Comparison of ENCODE assay signal across 1 cellular context in the genomic region with DNA sequence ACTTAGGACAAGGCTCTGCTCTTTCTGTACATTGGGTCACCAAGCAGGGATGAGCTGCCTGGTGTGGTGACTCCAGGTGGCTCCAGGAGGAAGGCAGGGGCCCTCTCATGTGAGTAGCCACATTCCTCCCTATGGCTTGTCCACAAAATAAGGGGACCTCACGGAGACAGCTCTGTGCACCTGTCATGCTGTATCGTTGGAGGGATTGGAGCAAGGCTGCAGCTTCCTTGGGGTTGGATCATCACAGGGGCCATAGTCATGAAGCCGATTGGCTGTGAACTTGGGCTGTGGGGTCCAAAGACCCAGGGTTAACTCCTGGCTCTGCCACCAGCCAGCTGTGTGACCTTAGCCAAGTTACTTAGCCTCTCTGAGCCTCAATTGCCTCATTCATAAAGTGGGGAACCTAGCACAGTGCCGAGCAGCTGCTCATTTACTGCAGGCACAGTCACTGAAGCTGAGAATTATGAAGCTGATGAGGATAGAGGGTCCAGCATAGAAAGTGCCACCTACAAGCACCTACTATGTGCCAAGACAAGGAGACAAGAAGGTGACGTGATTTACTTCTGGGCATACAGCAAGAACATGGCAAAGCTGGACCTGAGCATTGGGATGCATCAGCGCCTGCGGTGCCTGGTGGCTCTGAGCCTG.
TF ChIP-seq lines count a peak whose summit lies in the region.

No MANE protein-coding gene starts in this region.

TF ChIP-seq in HepG2, 621 proteins besides CTCF, POLR2A, EP300 and RAD21:
- TF ChIP-seq ZNF772 (CRISPR knock-in tag; IDR thresholded peaks at IDR 0.05) (no peak), CBX5 (CRISPR knock-in tag; IDR thresholded peaks at IDR 0.05; ENCODE audit: borderline replicate concordance) (no peak), ZKSCAN1 (IDR thresholded peaks at IDR 0.05; ENCODE audit: low read length) (peak; percentile 86), FOSL1 (CRISPR knock-in tag; IDR thresholded peaks at IDR 0.05; ENCODE audit: borderline replicate concordance) (no peak), ATF4 (CRISPR knock-in tag; IDR thresholded peaks at IDR 0.05) (no peak), ZNF781 (CRISPR knock-in tag; IDR thresholded peaks at IDR 0.05; ENCODE audit: borderline replicate concordance, not compliant biosample characterization) (no peak), HNRNPLL (IDR thresholded peaks at IDR 0.05; ENCODE audit: low read depth, low read length, poor library complexity, severe bottlenecking) (no peak), ZNF44 (CRISPR knock-in tag; IDR thresholded peaks at IDR 0.05) (no peak), HNF1A (IDR thresholded peaks at IDR 0.05; ENCODE audit: low read depth) (no peak), HNF1A (CRISPR knock-in tag; IDR thresholded peaks at IDR 0.05; ENCODE audit: borderline replicate concordance) (no peak), ZMYM3 (CRISPR knock-in tag; IDR thresholded peaks at IDR 0.05) (peak; percentile 77), ZFX (CRISPR knock-in tag; IDR thresholded peaks at IDR 0.05; ENCODE audit: low read depth) (no peak), PAXIP1 (CRISPR knock-in tag; conservative IDR thresholded peaks at IDR 0.05) (no peak), NRL (CRISPR knock-in tag; IDR thresholded peaks at IDR 0.05; ENCODE audit: borderline replicate concordance) (no peak), GATAD2A (CRISPR knock-in tag; IDR thresholded peaks at IDR 0.05) (no peak), LCORL (IDR thresholded peaks at IDR 0.05) (no peak), LCORL (CRISPR knock-in tag; IDR thresholded peaks at IDR 0.05) (no peak), ZNF768 (CRISPR knock-in tag; IDR thresholded peaks at IDR 0.05) (peak; percentile 99), ZNF354B (CRISPR knock-in tag; IDR thresholded peaks at IDR 0.05) (no peak)
- TF ChIP-seq, protein P1, sequence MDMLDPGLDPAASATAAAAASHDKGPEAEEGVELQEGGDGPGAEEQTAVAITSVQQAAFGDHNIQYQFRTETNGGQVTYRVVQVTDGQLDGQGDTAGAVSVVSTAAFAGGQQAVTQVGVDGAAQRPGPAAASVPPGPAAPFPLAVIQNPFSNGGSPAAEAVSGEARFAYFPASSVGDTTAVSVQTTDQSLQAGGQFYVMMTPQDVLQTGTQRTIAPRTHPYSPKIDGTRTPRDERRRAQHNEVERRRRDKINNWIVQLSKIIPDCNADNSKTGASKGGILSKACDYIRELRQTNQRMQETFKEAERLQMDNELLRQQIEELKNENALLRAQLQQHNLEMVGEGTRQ (IDR thresholded peaks at IDR 0.05; ENCODE audit: low read depth, low read length), result no peak
- TF ChIP-seq, protein P1 (CRISPR knock-in tag; IDR thresholded peaks at IDR 0.05; ENCODE audit: borderline replicate concordance), result no peak
TF ChIP-seq in HepG2: peak in this region for 3.
